ENCODE assay signal across 27 cellular contexts in the genomic region with DNA sequence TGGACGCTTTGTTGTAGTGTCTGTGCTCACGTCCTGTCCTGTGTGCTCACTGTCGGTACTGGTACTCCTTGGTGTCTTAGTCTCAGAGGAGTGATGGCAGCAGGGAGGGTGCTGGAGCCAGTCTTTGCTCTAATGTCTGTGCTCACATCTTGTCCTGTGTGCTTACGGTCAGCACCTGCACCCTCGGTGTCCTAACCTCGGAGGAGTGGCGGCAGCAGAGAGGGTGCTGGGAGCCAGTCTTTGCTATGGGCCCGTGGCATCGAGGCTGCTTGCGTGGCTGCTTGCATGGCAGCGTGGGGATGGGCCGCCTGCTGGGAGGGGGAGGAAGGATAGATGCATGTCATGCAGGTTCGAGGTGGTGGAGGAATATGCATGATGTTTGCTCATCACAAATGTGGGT.
"Had no signal": no experiment of that assay in that cellular context is flagged by ENCODE, and none has a peak within 500 bp of the region (broad histone marks: within the 10 kb centered on the region; RNA-seq: fewer than 3 reads in every experiment).

No MANE protein-coding gene starts in this region.

- H3K4me1 ChIP-seq: adrenal gland, body of pancreas had no signal

- H3K9me3 Mint-ChIP-seq: activated CD4-positive, alpha-beta T cell treated with anti-CD3 and anti-CD28 coated beads, Interleukin-2, amount 10 ng/mL, durations not matched to agents 24 days and 14 days; activated CD8-positive, alpha-beta T cell treated with anti-CD3 and anti-CD28 coated beads for 36 hours; activated T-cell treated with anti-CD3 and anti-CD28 coated beads, Interleukin-2, amount 50 U/mL, for 4 hours; activated T-helper 17 cell treated with anti-CD3 and anti-CD28 coated beads, Interleukin-2, amount 50 U/mL, for 72 hours; dendritic cell treated with granulocyte-macrophage colony-stimulating factor and Interleukin-4, amounts not matched to agents 40 ng/mL and 50 ng/mL, for 4 days; endodermal cell had no signal

- H3K4me3 ChIP-seq: adrenal gland, body of pancreas, coronary artery, dorsolateral prefrontal cortex had no signal

- H3K27ac Mint-ChIP-seq: activated CD4-positive, alpha-beta T cell treated with anti-CD3 and anti-CD28 coated beads for 36 hours; activated CD4-positive, alpha-beta T cell treated with anti-CD3 and anti-CD28 coated beads, Interleukin-2, amount 10 ng/mL, durations not matched to agents 24 days and 14 days; activated CD8-positive, alpha-beta T cell treated with anti-CD3 and anti-CD28 coated beads for 36 hours; activated naive CD8-positive, alpha-beta T cell; activated T-helper 17 cell treated with anti-CD3 and anti-CD28 coated beads, Interleukin-2, amount 50 U/mL, for 72 hours; dendritic cell treated with granulocyte-macrophage colony-stimulating factor and Interleukin-4, amounts not matched to agents 40 ng/mL and 50 ng/mL, for 4 days; endodermal cell had no signal

- H3K4me1 Mint-ChIP-seq: activated CD4-positive, alpha-beta T cell treated with anti-CD3 and anti-CD28 coated beads for 36 hours; activated CD4-positive, alpha-beta T cell treated with anti-CD3 and anti-CD28 coated beads, Interleukin-2, amount 10 ng/mL, durations not matched to agents 24 days and 14 days; activated T-helper 17 cell treated with anti-CD3 and anti-CD28 coated beads, Interleukin-2, amount 50 U/mL, for 72 hours; endodermal cell had no signal

- H3K9me3 ChIP-seq: adrenal gland, body of pancreas had no signal

- H3K27ac ChIP-seq: adrenal gland, body of pancreas, coronary artery, dorsolateral prefrontal cortex had no signal

- H3K27me3 ChIP-seq: adrenal gland, body of pancreas, dorsolateral prefrontal cortex had no signal

- ATAC-seq: activated CD4-positive, alpha-beta T cell treated with anti-CD3 and anti-CD28 coated beads for 36 hours; activated CD8-positive, alpha-beta T cell treated with anti-CD3 and anti-CD28 coated beads for 36 hours; activated T-cell treated with anti-CD3 and anti-CD28 coated beads, Interleukin-2, amount 50 U/mL, for 4 hours; activated T-helper 17 cell treated with anti-CD3 and anti-CD28 coated beads, Interleukin-2, amount 50 U/mL, for 72 hours; body of pancreas; esophagus mucosa had no signal

- H3K4me3 Mint-ChIP-seq: activated CD4-positive, alpha-beta T cell treated with anti-CD3 and anti-CD28 coated beads for 36 hours; activated CD4-positive, alpha-beta T cell treated with anti-CD3 and anti-CD28 coated beads, Interleukin-2, amount 10 ng/mL, durations not matched to agents 24 days and 14 days; activated CD8-positive, alpha-beta T cell treated with anti-CD3 and anti-CD28 coated beads for 36 hours; activated naive CD8-positive, alpha-beta T cell; activated T-cell treated with anti-CD3 and anti-CD28 coated beads, Interleukin-2, amount 50 U/mL, for 4 hours; activated T-helper 17 cell treated with anti-CD3 and anti-CD28 coated beads, Interleukin-2, amount 50 U/mL, for 72 hours; dendritic cell treated with granulocyte-macrophage colony-stimulating factor and Interleukin-4, amounts not matched to agents 40 ng/mL and 50 ng/mL, for 4 days; endodermal cell had no signal

- DNase-seq: activated CD4-positive, alpha-beta T cell treated with anti-CD3 and anti-CD28 coated beads for 36 hours; activated CD4-positive, alpha-beta T cell treated with anti-CD3 and anti-CD28 coated beads, Interleukin-2, amount 10 ng/mL, durations not matched to agents 24 days and 14 days; activated CD4-positive, CD25-positive, alpha-beta regulatory T cell; activated CD4-positive, CD25-positive, alpha-beta regulatory T cell treated with anti-CD3 and anti-CD28 coated beads, Interleukin-2, amount 50 U/mL, for 72 hours; activated CD8-positive, alpha-beta memory T cell treated with anti-CD3 and anti-CD28 coated beads for 24 hours; activated CD8-positive, alpha-beta T cell treated with anti-CD3 and anti-CD28 coated beads for 36 hours; activated effector memory CD4-positive, alpha-beta T cell treated with Interleukin-2 at 50 U/mL for 16 hours; activated gamma-delta T cell treated with Interleukin-2 at 50 U/mL for 16 hours; activated naive CD4-positive, alpha-beta T cell treated with anti-CD3 and anti-CD28 coated beads, Interleukin-2, amount 50 U/mL, for 16 hours; activated naive CD4-positive, alpha-beta T cell treated with Interleukin-2 at 50 U/mL for 16 hours; activated T-cell treated with anti-CD3 and anti-CD28 coated beads, Interleukin-2, amount 50 U/mL, for 4 hours; adrenal gland; amygdala; body of pancreas; caudate nucleus; effector memory CD4-positive, alpha-beta T cell; endodermal cell; foreskin fibroblast; head of caudate nucleus; T-helper 1 cell; T-helper 2 cell had no signal

- H3K27me3 Mint-ChIP-seq: activated CD4-positive, alpha-beta T cell treated with anti-CD3 and anti-CD28 coated beads for 36 hours; activated CD4-positive, alpha-beta T cell treated with anti-CD3 and anti-CD28 coated beads, Interleukin-2, amount 10 ng/mL, durations not matched to agents 24 days and 14 days; activated CD8-positive, alpha-beta T cell treated with anti-CD3 and anti-CD28 coated beads for 36 hours; activated naive CD8-positive, alpha-beta T cell; activated T-helper 17 cell treated with anti-CD3 and anti-CD28 coated beads, Interleukin-2, amount 50 U/mL, for 72 hours; dendritic cell treated with granulocyte-macrophage colony-stimulating factor and Interleukin-4, amounts not matched to agents 40 ng/mL and 50 ng/mL, for 4 days had no signal
